ENCODE assay signal across 14 cellular contexts in the genomic region with DNA sequence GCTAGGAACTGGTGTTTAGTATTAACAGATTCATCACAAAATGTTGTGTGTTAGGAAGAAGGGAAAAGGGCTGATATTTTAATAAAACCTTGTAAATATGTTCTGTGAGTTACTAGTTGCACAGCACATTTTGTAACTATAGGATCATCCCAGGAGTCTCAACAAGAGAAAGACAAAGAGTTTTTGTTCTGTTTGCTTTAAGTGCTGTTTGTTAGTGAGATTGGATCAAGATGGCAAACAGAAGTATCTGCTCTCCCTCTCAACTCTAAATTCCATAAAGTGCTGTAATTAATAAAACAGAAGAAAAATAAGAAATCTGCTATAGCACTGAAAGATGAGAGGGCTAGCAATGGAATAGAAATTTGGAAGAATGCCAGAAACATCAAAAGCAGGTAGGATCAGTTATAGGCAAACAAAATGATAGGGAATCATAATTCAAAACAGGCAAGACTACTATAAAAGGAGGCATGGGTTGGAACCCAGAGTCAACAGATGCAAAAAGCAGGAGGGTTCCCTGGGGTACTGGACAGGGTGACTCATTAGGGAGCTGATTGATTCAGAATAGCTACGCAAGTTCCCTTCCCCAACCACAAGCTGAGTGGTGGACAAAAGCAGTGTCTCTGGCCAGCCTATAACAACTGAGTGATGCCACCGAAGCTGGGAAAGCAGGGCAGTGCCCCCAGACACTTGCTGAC.
DNase-seq lines count a peak whose midpoint lies in the region; ATAC-seq, FAIRE-seq and TF ChIP-seq lines count a peak whose summit lies in the region.
"Had no signal": no experiment of that assay in that cellular context is flagged by ENCODE, and none has a peak within 500 bp of the region (broad histone marks: within the 10 kb centered on the region; RNA-seq: fewer than 3 reads in every experiment).

No MANE protein-coding gene starts in this region.

- H2BK15ac ChIP-seq in IMR-90 (ENCODE audit: low read depth, low read length) = no peak overlapping the region

- H2AK9ac ChIP-seq in IMR-90 (replicated peaks; ENCODE audit: low read depth, low read length, poor library complexity) = no peak overlapping the region

- H2AK5ac ChIP-seq in IMR-90 (ENCODE audit: low read depth, low read length) = no peak overlapping the region

- H3K23ac ChIP-seq in IMR-90 (ENCODE audit: low read depth, low read length) = no peak overlapping the region

- H2BK120ac ChIP-seq in IMR-90 (ENCODE audit: low read depth, low read length) = no peak overlapping the region

- no peak overlapping the region for H3K14ac ChIP-seq in IMR-90 (replicated peaks; ENCODE audit: low read depth, low read length)

- no peak overlapping the region for H4K5ac ChIP-seq in IMR-90 (ENCODE audit: low read depth, low read length)

- no peak overlapping the region for H3K4ac ChIP-seq in IMR-90 (ENCODE audit: low read depth, low read length)

- intact Hi-C loops in IMR-90 (cut with micrococcal nuclease) = no loop called here
- intact Hi-C loops in K562 (cut with micrococcal nuclease) = no loop called here

- no CpG with 5 or more reads among the region's 2 CpGs for WGBS in IMR-90 (ENCODE audit: extremely low coverage in 2 of 2, insufficient read length in 1 of 2), 2 experiments
- WGBS in K562 (ENCODE audit: insufficient coverage, low coverage, missing lambda C conversion rate) = 74% methylated on average over 2 of the region's 2 CpGs

- CTCF ChIA-PET in IMR-90 (lab: Yijun Ruan, JAX) = interaction anchor here (0.6 to 0.9 kb wide), 2 partner anchors 9 to 451 kb away, joined by 3 to 4 read pairs; no protein-coding TSS in a partner anchor
- CTCF ChIA-PET in K562 (lab: Yijun Ruan, JAX; ENCODE audit: low intra/inter-chr PET ratio) = no interaction called here

- dilution Hi-C loops in IMR-90 (cut with HindIII; ENCODE audit: low sequenced_read_pairs, unreplicated experiment) = no loop called here

- H2AFZ ChIP-seq in IMR-90 (replicated peaks; ENCODE audit: low read length, poor library complexity) (no peak overlapping the region), K562 (ENCODE audit: low read depth, low read length) (no peak overlapping the region)

- H4K91ac ChIP-seq in IMR-90 (ENCODE audit: insufficient read depth, low read depth, low read length) = no peak overlapping the region

- no peak; the same call in 1 of the 2 replicates for ATAC-seq in IMR-90 (ENCODE audit: low read depth)
- ATAC-seq in K562 = peak; percentile 50
- ATAC-seq: CD8-positive, alpha-beta T cell had no signal

- no peak overlapping the region for H3K56ac ChIP-seq in IMR-90 (ENCODE audit: extremely low read depth, insufficient read depth, low read length)

- no peak for TF ChIP-seq CTCF in IMR-90 (conservative IDR thresholded peaks at IDR 0.05; ENCODE audit: low read depth, low read length)
- TF ChIP-seq CTCF in K562 (IDR thresholded peaks at IDR 0.05 in 2 of 3, conservative IDR thresholded peaks at IDR 0.05 in 1 of 3; ENCODE audit: insufficient read depth in 2 of 3, low read depth in 1 of 3, low read length in 3 of 3) = no peak
- TF ChIP-seq CTCF in GM13976 (IDR thresholded peaks at IDR 0.05; ENCODE audit: borderline replicate concordance, control extremely low read depth, extremely low read depth, insufficient read depth, missing control alignments) = no peak

- H2BK20ac ChIP-seq in IMR-90 (ENCODE audit: low read depth, low read length) = no peak overlapping the region

- no peak for TF ChIP-seq EP300 in K562 (IDR thresholded peaks at IDR 0.05; ENCODE audit: low read length)

- peak; percentile 11 for DNase-seq in COLO668 (lab: John Stamatoyannopoulos, UW; ENCODE audit: unreplicated experiment)
- DNase-seq in IMR-90 = peak; percentile 49
- no peak for DNase-seq in K562 (ENCODE audit: extremely low read depth in 1 of 4, low spot score in 3 of 4)
- peak; percentile 16 for DNase-seq in kidney tubule cell (ENCODE audit: low spot score)
- DNase-seq in foreskin melanocyte = no peak
- no peak for DNase-seq in NCI-H128 (lab: John Stamatoyannopoulos, UW; ENCODE audit: unreplicated experiment)
- no peak for DNase-seq in SIG-M5 treated with dmso at 0.1 percent for 504 hours (lab: John Stamatoyannopoulos, UW; ENCODE audit: unreplicated experiment)
- DNase-seq in GM13976 (ENCODE audit: low spot score) = no peak
- DNase-seq: CD8-positive, alpha-beta T cell; effector CD8-positive, alpha-beta T cell; midbrain; NCI-H2107 had no signal

- TF ChIP-seq RAD21 in IMR-90 (IDR thresholded peaks at IDR 0.05; ENCODE audit: low read length) (no peak), K562 (CRISPR knock-in tag; conservative IDR thresholded peaks at IDR 0.05 in 1 of 2, IDR thresholded peaks at IDR 0.05 in 1 of 2) (no peak)

- no peak overlapping the region for H3K4me2 ChIP-seq in IMR-90 (ENCODE audit: low read depth, low read length)
- no peak overlapping the region for H3K4me2 ChIP-seq in K562 (ENCODE audit: insufficient read depth, low read length)

- FAIRE-seq in K562 (lab: Jason Lieb, UNC) = no peak
- FAIRE-seq: RCC 7860, TTC549 had no signal

- POLR2A ChIA-PET in IMR-90 (lab: Charles Lee; ENCODE audit: unreplicated experiment) (interaction anchor here (0.6 kb wide), 1 partner anchor 549 kb away, joined by 5 read pairs; no protein-coding TSS in a partner anchor), K562 (lab: Yijun Ruan, JAX) (no interaction called here)

- peaks cover 13% of the 10 kb centered on the region for H3K36me3 ChIP-seq in IMR-90 (ENCODE audit: control insufficient read depth, insufficient read depth, low read length)
- no peaks in the 10 kb centered on the region; the same call in 2 of the 3 replicates for H3K36me3 ChIP-seq in K562 (ENCODE audit: control insufficient read depth, insufficient read depth, low read length)

- no peak for TF ChIP-seq POLR2A in IMR-90 (IDR thresholded peaks at IDR 0.05; ENCODE audit: low read depth, low read length)
- TF ChIP-seq POLR2A in K562 (conservative IDR thresholded peaks at IDR 0.05) = no peak

- no peaks in the 10 kb centered on the region for H3K79me2 ChIP-seq in K562 (ENCODE audit: control insufficient read depth, insufficient read depth, low read length)

- peaks cover 0 to 6% of the 10 kb centered on the region in 2 experiments; a peak in 1 of 4 replicates for H3K79me1 ChIP-seq in IMR-90 (ENCODE audit: low read depth in 1 of 2, low read length in 2 of 2)

- H3K9me3 ChIP-seq in IMR-90 (ENCODE audit: control insufficient read depth, insufficient read depth, low read length) (no peaks in the 10 kb centered on the region), K562 (replicated peaks; ENCODE audit: control insufficient read depth, insufficient read depth, low read depth, low read length) (no peaks in the 10 kb centered on the region)

- in situ Hi-C loops in IMR-90 (cut with MboI; ENCODE audit: low sequenced_read_pairs) (no loop called here), K562 (cut with MboI) (no loop called here), GM13976 (cut with MboI; ENCODE audit: low sequenced_read_pairs, unreplicated experiment) (no loop called here)

- H3K18ac ChIP-seq in IMR-90 (ENCODE audit: low read depth, low read length) = no peak overlapping the region

- H3K27me3 ChIP-seq in IMR-90 (ENCODE audit: control insufficient read depth, insufficient read depth, low read length) (no peaks in the 10 kb centered on the region), K562 (ENCODE audit: control insufficient read depth in 2 of 2, insufficient read depth in 2 of 2, low read length in 2 of 2) (no peaks in the 10 kb centered on the region)

- H3K4me1 ChIP-seq in IMR-90 (ENCODE audit: control insufficient read depth, insufficient read depth, low read length) = peaks cover 2% of the 10 kb centered on the region
- no peaks in the 10 kb centered on the region for H3K4me1 ChIP-seq in K562 (replicated peaks in 1 of 2; ENCODE audit: control insufficient read depth in 2 of 2, insufficient read depth in 2 of 2, low read length in 2 of 2)

- H4K20me1 ChIP-seq in IMR-90 (ENCODE audit: insufficient read depth, low read length) (no peaks in the 10 kb centered on the region), K562 (replicated peaks; ENCODE audit: control insufficient read depth, insufficient read depth, low read length) (no peaks in the 10 kb centered on the region)

- peaks cover 7% of the 10 kb centered on the region for H3K9me1 ChIP-seq in IMR-90 (ENCODE audit: insufficient read depth, low read length)
- no peaks in the 10 kb centered on the region for H3K9me1 ChIP-seq in K562 (ENCODE audit: control insufficient read depth, insufficient read depth, low read length)

- BruUV-seq in IMR-90 (replicated peaks; lab: Mats Ljungman, UMichigan) (no TSS peak), K562 (replicated peaks; lab: Mats Ljungman, UMichigan) (no TSS peak)

- no peak overlapping the region for H3K27ac ChIP-seq in IMR-90 (ENCODE audit: insufficient read depth, low read length)
- H3K27ac ChIP-seq in K562 (ENCODE audit: extremely low read depth, low read depth, low read length) = no peak overlapping the region

- no peak overlapping the region for H2BK5ac ChIP-seq in IMR-90 (ENCODE audit: low read depth, low read length, poor library complexity, severe bottlenecking)

- no peak overlapping the region for H4K8ac ChIP-seq in IMR-90 (ENCODE audit: low read depth in 2 of 2, low read length in 2 of 2)

- no peak overlapping the region for H3K9ac ChIP-seq in IMR-90 (ENCODE audit: low read depth, low read length)
- H3K9ac ChIP-seq in K562 (ENCODE audit: insufficient read depth in 1 of 2, low read depth in 2 of 2, low read length in 2 of 2) = no peak overlapping the region

- H3K4me3 ChIP-seq in IMR-90 (ENCODE audit: insufficient read depth, low read depth, low read length) (no peak overlapping the region), K562 (no peak overlapping the region)

TF ChIP-seq in IMR-90, 13 proteins besides CTCF, POLR2A, EP300 and RAD21 (continues in another document):
- TF ChIP-seq RFX5 (IDR thresholded peaks at IDR 0.05; ENCODE audit: low read depth, low read length) = no peak
- TF ChIP-seq MXI1 (IDR thresholded peaks at IDR 0.05; ENCODE audit: borderline replicate concordance, low read depth, low read length) = no peak
- TF ChIP-seq SMC3 (IDR thresholded peaks at IDR 0.05; ENCODE audit: low read depth, low read length) = no peak

TF ChIP-seq in K562, 482 proteins besides CTCF, POLR2A, EP300 and RAD21 (continues in another document):
- TF ChIP-seq FOSL1 (tag; conservative IDR thresholded peaks at IDR 0.05) (0 out of 2 replicates have a peak, but pooled peaks have one; percentile 36), EWSR1 (IDR thresholded peaks at IDR 0.05; ENCODE audit: borderline replicate concordance, low read depth, partially characterized antibody) (no peak)
- TF ChIP-seq, protein P1, sequence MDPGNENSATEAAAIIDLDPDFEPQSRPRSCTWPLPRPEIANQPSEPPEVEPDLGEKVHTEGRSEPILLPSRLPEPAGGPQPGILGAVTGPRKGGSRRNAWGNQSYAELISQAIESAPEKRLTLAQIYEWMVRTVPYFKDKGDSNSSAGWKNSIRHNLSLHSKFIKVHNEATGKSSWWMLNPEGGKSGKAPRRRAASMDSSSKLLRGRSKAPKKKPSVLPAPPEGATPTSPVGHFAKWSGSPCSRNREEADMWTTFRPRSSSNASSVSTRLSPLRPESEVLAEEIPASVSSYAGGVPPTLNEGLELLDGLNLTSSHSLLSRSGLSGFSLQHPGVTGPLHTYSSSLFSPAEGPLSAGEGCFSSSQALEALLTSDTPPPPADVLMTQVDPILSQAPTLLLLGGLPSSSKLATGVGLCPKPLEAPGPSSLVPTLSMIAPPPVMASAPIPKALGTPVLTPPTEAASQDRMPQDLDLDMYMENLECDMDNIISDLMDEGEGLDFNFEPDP (CRISPR knock-in tag; IDR thresholded peaks at IDR 0.05) = 0 out of 2 replicates have a peak, but pooled peaks have one; percentile 33

Comparison
In these comparisons a context has a peak if more than half of its experiments do, and no peak if none do; other contexts are left out.
1. DNase-seq: peak in COLO668 (single experiment), IMR-90 (single experiment) and kidney tubule cell (single experiment); none in K562 (0 of 4), foreskin melanocyte (single experiment), NCI-H128 (single experiment), SIG-M5 treated with dmso at 0.1 percent for 504 hours (single experiment) and GM13976 (single experiment).